ENCODE assay signal across 27 cellular contexts in genomic region chr20:57908226-57908625, GRCh38.
"Had no signal": no experiment of that assay in that cellular context is flagged by ENCODE, and none has a peak within 500 bp of the region (broad histone marks: within the 10 kb centered on the region; RNA-seq: fewer than 3 reads in every experiment).

No MANE protein-coding gene starts in this region.

- H3K4me3 Mint-ChIP-seq: dendritic cell treated with granulocyte-macrophage colony-stimulating factor and Interleukin-4, amounts not matched to agents 40 ng/mL and 50 ng/mL, for 4 days; endodermal cell; naive thymus-derived CD4-positive, alpha-beta T cell; neural crest cell; stimulated activated effector memory CD8-positive, alpha-beta T cell treated with anti-CD3 and anti-CD28 coated beads, Interleukin-12 subunit alpha, Interleukin-12 subunit beta, amount 100 ng/mL, for 72 hours had no signal

- H3K9me3 ChIP-seq: colonic mucosa, gastroesophageal sphincter, heart left ventricle, left lung, sigmoid colon, thoracic aorta, transverse colon, upper lobe of right lung, vagina had no signal

- H3K27ac ChIP-seq: colonic mucosa, epithelial cell of prostate, foreskin keratinocyte, gastroesophageal sphincter, heart left ventricle, hepatocyte, left lung, parathyroid adenoma, sigmoid colon, thoracic aorta, transverse colon, upper lobe of right lung, vagina had no signal

- H3K9me3 Mint-ChIP-seq: dendritic cell treated with granulocyte-macrophage colony-stimulating factor and Interleukin-4, amounts not matched to agents 40 ng/mL and 50 ng/mL, for 4 days; endodermal cell; naive thymus-derived CD4-positive, alpha-beta T cell; neural crest cell; stimulated activated effector memory CD8-positive, alpha-beta T cell treated with anti-CD3 and anti-CD28 coated beads, Interleukin-12 subunit alpha, Interleukin-12 subunit beta, amount 100 ng/mL, for 72 hours had no signal

- ATAC-seq: esophagus mucosa; foreskin keratinocyte; gastroesophageal sphincter; heart left ventricle; left cardiac atrium; left lung; naive thymus-derived CD4-positive, alpha-beta T cell; stimulated activated effector memory CD8-positive, alpha-beta T cell treated with anti-CD3 and anti-CD28 coated beads, Interleukin-12 subunit alpha, Interleukin-12 subunit beta, amount 100 ng/mL, for 72 hours; stimulated activated naive CD8-positive, alpha-beta T cell treated with anti-CD3 and anti-CD28 coated beads, Interleukin-15, Interleukin-2, amounts not matched to agents 100 U/mL and 50 U/mL, for 24 hours; upper lobe of right lung had no signal

- H3K4me3 ChIP-seq: colonic mucosa, gastroesophageal sphincter, heart left ventricle, hepatocyte, left lung, sigmoid colon, thoracic aorta, transverse colon, upper lobe of right lung, vagina had no signal

- H3K27me3 ChIP-seq: colonic mucosa, gastroesophageal sphincter, heart left ventricle, hepatocyte, sigmoid colon, transverse colon, upper lobe of right lung, vagina had no signal

- DNase-seq: colonic mucosa; effector CD8-positive, alpha-beta T cell; endodermal cell; foreskin keratinocyte; left lung; mesenchymal stem cell; midbrain; naive thymus-derived CD4-positive, alpha-beta T cell; sigmoid colon; stimulated activated CD4-positive, alpha-beta T cell treated with anti-CD3 and anti-CD28 coated beads, Interleukin-2, amount 100 ng/mL, for 24 hours; stimulated activated CD4-positive, alpha-beta T cell treated with anti-CD3 and anti-CD28 coated beads, Interleukin-4, amount 100 ng/mL, for 24 hours; stimulated activated naive CD8-positive, alpha-beta T cell treated with anti-CD3 and anti-CD28 coated beads, Interleukin-15, Interleukin-2, amounts not matched to agents 100 U/mL and 50 U/mL, for 24 hours; transverse colon; upper lobe of right lung had no signal

- H3K36me3 ChIP-seq: colonic mucosa, gastroesophageal sphincter, heart left ventricle, left lung, sigmoid colon, thoracic aorta, transverse colon, upper lobe of right lung, vagina had no signal

- H3K36me3 Mint-ChIP-seq: naive thymus-derived CD4-positive, alpha-beta T cell; stimulated activated effector memory CD8-positive, alpha-beta T cell treated with anti-CD3 and anti-CD28 coated beads, Interleukin-12 subunit alpha, Interleukin-12 subunit beta, amount 100 ng/mL, for 72 hours had no signal

- H3K9ac ChIP-seq: parathyroid adenoma had no signal

- H3K4me1 ChIP-seq: colonic mucosa, gastroesophageal sphincter, left lung, parathyroid adenoma, sigmoid colon, transverse colon, upper lobe of right lung had no signal

- H3K4me1 Mint-ChIP-seq: endodermal cell; neural crest cell; stimulated activated effector memory CD8-positive, alpha-beta T cell treated with anti-CD3 and anti-CD28 coated beads, Interleukin-12 subunit alpha, Interleukin-12 subunit beta, amount 100 ng/mL, for 72 hours had no signal

- H3K27ac Mint-ChIP-seq: dendritic cell treated with granulocyte-macrophage colony-stimulating factor and Interleukin-4, amounts not matched to agents 40 ng/mL and 50 ng/mL, for 4 days; endodermal cell; naive thymus-derived CD4-positive, alpha-beta T cell; progenitor cell of endocrine pancreas; stimulated activated effector memory CD8-positive, alpha-beta T cell treated with anti-CD3 and anti-CD28 coated beads, Interleukin-12 subunit alpha, Interleukin-12 subunit beta, amount 100 ng/mL, for 72 hours had no signal
